13 cellular contexts compared by ENCODE assay signal in genomic region chr9:31304576-31304975, GRCh38.
DNase-seq lines count a peak whose midpoint lies in the region; ATAC-seq, FAIRE-seq and TF ChIP-seq lines count a peak whose summit lies in the region.
"Had no signal": no experiment of that assay in that cellular context is flagged by ENCODE, and none has a peak within 500 bp of the region (broad histone marks: within the 10 kb centered on the region; RNA-seq: fewer than 3 reads in every experiment).

No MANE protein-coding gene starts in this region.

- H3K27me3 ChIP-seq in transverse colon = no peaks in the 10 kb centered on the region
- H3K27me3 ChIP-seq in psoas muscle (ENCODE audit: insufficient read depth in 3 of 3, low read length in 2 of 3) = no peaks in the 10 kb centered on the region

- no peak for TF ChIP-seq CTCF in A549 (IDR thresholded peaks at IDR 0.05)
- no peak for TF ChIP-seq CTCF in transverse colon (IDR thresholded peaks at IDR 0.05)
- no peak for TF ChIP-seq CTCF in psoas muscle (IDR thresholded peaks at IDR 0.05)

- FAIRE-seq in A549 (lab: Jason Lieb, UNC) = no peak

- H3K27ac ChIP-seq in A549 (no peak overlapping the region), transverse colon (no peak overlapping the region), psoas muscle (no peak overlapping the region)

- TF ChIP-seq RAD21 in A549 (conservative IDR thresholded peaks at IDR 0.05 in 1 of 2, IDR thresholded peaks at IDR 0.05 in 1 of 2) (no peak), Ishikawa (IDR thresholded peaks at IDR 0.05; ENCODE audit: low read depth) (no peak)

- CTCF ChIA-PET in A549 (lab: Yijun Ruan, JAX) = no interaction called here

- DNase-seq in A549 (ENCODE audit: low read depth in 1 of 2, low spot score in 1 of 2) (peak in 1 of 2 experiments; percentile 4), astrocyte of the hippocampus (ENCODE audit: low read depth, low spot score) (peak; percentile 70), iris pigment epithelial cell (ENCODE audit: low read depth) (peak; percentile 76), transverse colon (no peak), psoas muscle (no peak)
- DNase-seq in natural killer cell treated with Interleukin-12 subunit alpha and Interleukin-12 subunit beta and Interleukin-15 and Interleukin-18, amount 100 ng/mL, for 72 hours (ENCODE audit: low spot score) = no peak
- no peak for DNase-seq in activated CD4-positive, alpha-beta T cell treated with anti-CD3 and anti-CD28 coated beads, Interleukin-2, amount 10 ng/mL, durations not matched to agents 24 days and 14 days
- DNase-seq: NCI-H345 had no signal

- no peak overlapping the region for H3K27ac Mint-ChIP-seq in natural killer cell treated with Interleukin-12 subunit alpha and Interleukin-12 subunit beta and Interleukin-15 and Interleukin-18, amount 100 ng/mL, for 72 hours
- no peak overlapping the region for H3K27ac Mint-ChIP-seq in activated CD4-positive, alpha-beta T cell treated with anti-CD3 and anti-CD28 coated beads, Interleukin-2, amount 10 ng/mL, durations not matched to agents 24 days and 14 days
- H3K27ac Mint-ChIP-seq: activated T-helper 2 cell treated with anti-CD3 and anti-CD28 coated beads, Interferon-gamma antibody, Interleukin-2, Interleukin-4, amounts not matched to agents 10 μg/mL and 5 μg/mL and 100 μg/mL, durations not matched to agents 14 hours and 24 hours and 36 hours; B cell; dendritic cell treated with granulocyte-macrophage colony-stimulating factor and Interleukin-4, amounts not matched to agents 40 ng/mL and 50 ng/mL, for 4 days had no signal

- H3K4me1 Mint-ChIP-seq in natural killer cell treated with Interleukin-12 subunit alpha and Interleukin-12 subunit beta and Interleukin-15 and Interleukin-18, amount 100 ng/mL, for 72 hours (ENCODE audit: low read depth in 2 of 2) = no peaks in the 10 kb centered on the region
- peaks cover 13% of the 10 kb centered on the region for H3K4me1 Mint-ChIP-seq in activated CD4-positive, alpha-beta T cell treated with anti-CD3 and anti-CD28 coated beads, Interleukin-2, amount 10 ng/mL, durations not matched to agents 24 days and 14 days

- H3K36me3 ChIP-seq in transverse colon (no peaks in the 10 kb centered on the region), psoas muscle (ENCODE audit: insufficient read depth in 1 of 2, low read depth in 1 of 2) (no peaks in the 10 kb centered on the region)

- no peaks in the 10 kb centered on the region for H3K27me3 Mint-ChIP-seq in natural killer cell treated with Interleukin-12 subunit alpha and Interleukin-12 subunit beta and Interleukin-15 and Interleukin-18, amount 100 ng/mL, for 72 hours
- H3K27me3 Mint-ChIP-seq in activated CD4-positive, alpha-beta T cell treated with anti-CD3 and anti-CD28 coated beads, Interleukin-2, amount 10 ng/mL, durations not matched to agents 24 days and 14 days = no peaks in the 10 kb centered on the region
- H3K27me3 Mint-ChIP-seq: B cell; dendritic cell treated with granulocyte-macrophage colony-stimulating factor and Interleukin-4, amounts not matched to agents 40 ng/mL and 50 ng/mL, for 4 days; naive thymus-derived CD4-positive, alpha-beta T cell had no signal

- in situ Hi-C loops in transverse colon (cut with MboI; ENCODE audit: low pct_ligation_motif_present in 1 of 4, low pct_unique_long_range_greater_than_20kb in 1 of 4, low sequenced_read_pairs in 3 of 4) = loop anchor here in 1 of 4 donors (25.0 kb wide), 1 partner anchor 167 kb away; no protein-coding TSS in a partner anchor

- H3K36me3 Mint-ChIP-seq in natural killer cell treated with Interleukin-12 subunit alpha and Interleukin-12 subunit beta and Interleukin-15 and Interleukin-18, amount 100 ng/mL, for 72 hours = no peaks in the 10 kb centered on the region
- no peaks in the 10 kb centered on the region for H3K36me3 Mint-ChIP-seq in activated CD4-positive, alpha-beta T cell treated with anti-CD3 and anti-CD28 coated beads, Interleukin-2, amount 10 ng/mL, durations not matched to agents 24 days and 14 days (ENCODE audit: low read depth)

- H3K4me1 ChIP-seq in A549 (no peaks in the 10 kb centered on the region), transverse colon (no peaks in the 10 kb centered on the region), psoas muscle (no peaks in the 10 kb centered on the region)

- POLR2A ChIA-PET in A549 (lab: Yijun Ruan, JAX) = no interaction called here

- ATAC-seq in A549 (no peak), psoas muscle (no peak)
- ATAC-seq in natural killer cell treated with Interleukin-12 subunit alpha and Interleukin-12 subunit beta and Interleukin-15 and Interleukin-18, amount 100 ng/mL, for 72 hours = no peak
- ATAC-seq: naive thymus-derived CD4-positive, alpha-beta T cell had no signal

- no peak overlapping the region for H3K4me3 Mint-ChIP-seq in natural killer cell treated with Interleukin-12 subunit alpha and Interleukin-12 subunit beta and Interleukin-15 and Interleukin-18, amount 100 ng/mL, for 72 hours
- H3K4me3 Mint-ChIP-seq in activated CD4-positive, alpha-beta T cell treated with anti-CD3 and anti-CD28 coated beads, Interleukin-2, amount 10 ng/mL, durations not matched to agents 24 days and 14 days = no peak overlapping the region
- H3K4me3 Mint-ChIP-seq: B cell; dendritic cell treated with granulocyte-macrophage colony-stimulating factor and Interleukin-4, amounts not matched to agents 40 ng/mL and 50 ng/mL, for 4 days had no signal

- H3K9me3 Mint-ChIP-seq in natural killer cell treated with Interleukin-12 subunit alpha and Interleukin-12 subunit beta and Interleukin-15 and Interleukin-18, amount 100 ng/mL, for 72 hours = no peaks in the 10 kb centered on the region
- peaks cover 4% of the 10 kb centered on the region for H3K9me3 Mint-ChIP-seq in activated CD4-positive, alpha-beta T cell treated with anti-CD3 and anti-CD28 coated beads, Interleukin-2, amount 10 ng/mL, durations not matched to agents 24 days and 14 days
- H3K9me3 Mint-ChIP-seq: activated T-helper 2 cell treated with anti-CD3 and anti-CD28 coated beads, Interferon-gamma antibody, Interleukin-2, Interleukin-4, amounts not matched to agents 10 μg/mL and 5 μg/mL and 100 μg/mL, durations not matched to agents 14 hours and 24 hours and 36 hours; dendritic cell treated with granulocyte-macrophage colony-stimulating factor and Interleukin-4, amounts not matched to agents 40 ng/mL and 50 ng/mL, for 4 days had no signal

- 3% methylated on average over 3 of the region's 3 CpGs for WGBS in A549 (ENCODE audit: missing lambda C conversion rate)
- 32 to 42% methylated on average over 3 of the region's 3 CpGs for WGBS in transverse colon (ENCODE audit: low coverage in 1 of 2), 2 donors
- 7 to 9% (median 8%) methylated on average over 3 of the region's 3 CpGs for WGBS in psoas muscle, 3 donors

- H3K4me3 ChIP-seq in A549 = no peak overlapping the region
- no peak overlapping the region for H3K4me3 ChIP-seq in transverse colon
- no peak overlapping the region for H3K4me3 ChIP-seq in psoas muscle

- H3K9me3 ChIP-seq in A549 = no peaks in the 10 kb centered on the region
- H3K9me3 ChIP-seq in transverse colon = no peaks in the 10 kb centered on the region
- H3K9me3 ChIP-seq in psoas muscle = no peaks in the 10 kb centered on the region

- 0 out of 3 replicates have a peak overlapping the region, but pooled peaks have one; percentile 20 for H3K4me2 ChIP-seq in A549

- TF ChIP-seq POLR2A in A549 (IDR thresholded peaks at IDR 0.05; ENCODE audit: low read length) (no peak), transverse colon (IDR thresholded peaks at IDR 0.05) (no peak)

- no peak for TF ChIP-seq EP300 in A549 (IDR thresholded peaks at IDR 0.05)
- no peak for TF ChIP-seq EP300 in Ishikawa (IDR thresholded peaks at IDR 0.05; ENCODE audit: borderline replicate concordance)
- no peak for TF ChIP-seq EP300 in transverse colon (IDR thresholded peaks at IDR 0.05; ENCODE audit: low read depth)

- intact Hi-C loops in transverse colon (cut with DNase I; ENCODE audit: low total_unique reads) (no loop called here), psoas muscle (cut with DNase I) (no loop called here)
- intact Hi-C loops in activated CD4-positive, alpha-beta T cell treated with anti-CD3 and anti-CD28 coated beads, Interleukin-2, amount 10 ng/mL, durations not matched to agents 24 days and 14 days (cut with micrococcal nuclease) = loop anchor here (5.0 kb wide), 1 partner anchor 43 kb away; no protein-coding TSS in a partner anchor

TF ChIP-seq in A549, 52 proteins besides CTCF, POLR2A, EP300 and RAD21 (continues in another document):
- no peak for TF ChIP-seq SREBF2 (IDR thresholded peaks at IDR 0.05)
- TF ChIP-seq RFX5 (IDR thresholded peaks at IDR 0.05) = no peak
- TF ChIP-seq MAFK (IDR thresholded peaks at IDR 0.05; ENCODE audit: partially characterized antibody) = no peak
- TF ChIP-seq E2F6 (IDR thresholded peaks at IDR 0.05; ENCODE audit: borderline replicate concordance, low read depth) = no peak
- TF ChIP-seq ESRRA (IDR thresholded peaks at IDR 0.05; ENCODE audit: borderline replicate concordance, low read length) = no peak

TF ChIP-seq in Ishikawa, 13 proteins besides CTCF, POLR2A, EP300 and RAD21:
- TF ChIP-seq TEAD4 (IDR thresholded peaks at IDR 0.05) = no peak
- peak; percentile 27; the same call in 1 of the 2 replicates for TF ChIP-seq CEBPB (IDR thresholded peaks at IDR 0.05)

Comparison
In these comparisons a context has a peak if more than half of its experiments do, and no peak if none do; other contexts are left out.
1. DNase-seq: peak in astrocyte of the hippocampus (single experiment) and iris pigment epithelial cell (single experiment); none in transverse colon (single experiment), psoas muscle (0 of 2), natural killer cell treated with Interleukin-12 subunit alpha and Interleukin-12 subunit beta and Interleukin-15 and Interleukin-18, amount 100 ng/mL, for 72 hours (single experiment) and activated CD4-positive, alpha-beta T cell treated with anti-CD3 and anti-CD28 coated beads, Interleukin-2, amount 10 ng/mL, durations not matched to agents 24 days and 14 days (single experiment).